ENCODE assay signal across 10 cellular contexts in the genomic region with DNA sequence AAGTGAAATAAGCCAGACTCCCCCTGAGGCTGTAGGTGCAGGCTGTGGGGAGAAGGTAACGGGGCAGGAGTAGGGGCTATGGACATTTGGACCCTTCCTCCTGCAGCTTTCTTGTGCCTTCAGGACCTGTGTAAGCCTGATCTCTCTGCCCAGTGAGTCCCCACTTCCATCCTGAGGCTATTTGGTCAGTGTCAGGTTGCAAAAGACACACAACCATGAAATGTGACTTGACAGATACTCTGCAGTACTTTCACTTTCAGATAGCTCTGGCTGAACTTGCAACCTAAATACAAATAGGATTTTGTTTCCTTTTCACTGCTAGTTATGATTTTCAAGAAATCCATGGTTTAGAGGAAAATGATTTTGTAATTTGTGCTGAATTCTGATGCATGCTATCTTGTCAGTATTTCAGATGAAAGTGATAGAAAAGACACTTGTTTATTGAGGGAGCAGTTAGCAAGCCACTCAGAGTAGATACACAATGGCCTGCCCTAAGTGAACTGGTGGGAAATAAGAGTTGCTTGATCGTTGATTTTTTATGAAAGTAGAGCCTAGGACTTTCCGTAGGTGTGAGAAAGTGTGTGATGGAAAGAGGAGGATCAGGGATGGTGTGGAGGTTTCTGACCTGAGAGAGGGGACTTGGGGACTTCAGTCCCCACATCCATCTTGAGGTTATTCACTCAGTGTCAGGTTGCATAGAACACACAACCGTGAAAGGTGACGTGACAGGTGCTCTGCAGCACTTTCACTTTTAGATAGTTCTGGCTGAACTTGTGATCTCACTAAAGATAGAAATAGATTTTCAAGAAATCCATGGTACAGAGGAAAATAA. TPM values are rescaled to one million over a fixed set of nuclear protein-coding genes. Genes with fewer than 3 reads are reported as not detected.
DNase-seq lines count a peak whose midpoint lies in the region; ATAC-seq lines count a peak whose summit lies in the region.
"Had no signal": no experiment of that assay in that cellular context is flagged by ENCODE, and none has a peak within 500 bp of the region (broad histone marks: within the 10 kb centered on the region; RNA-seq: fewer than 3 reads in every experiment).

No MANE protein-coding gene starts in this region.

- peaks cover 13 to 24% of the 10 kb centered on the region in 2 experiments for H3K27me3 ChIP-seq in mesenchymal stem cell (ENCODE audit: control insufficient read depth in 1 of 2, insufficient read depth in 1 of 2, low read length in 2 of 2)

- H2BK120ac ChIP-seq in mesenchymal stem cell (ENCODE audit: low read depth, low read length), result no peak overlapping the region

- WGBS in mesenchymal stem cell, result 76% methylated on average over 5 of the region's 5 CpGs

- no peaks in the 10 kb centered on the region for H3K9me3 ChIP-seq in mesenchymal stem cell (ENCODE audit: control insufficient read depth, low read length)

- ATAC-seq in HG03457 (IDR thresholded peaks at IDR 0.05; ENCODE audit: unreplicated experiment), result no peak

- no peaks in the 10 kb centered on the region for H3K4me1 ChIP-seq in mesenchymal stem cell (ENCODE audit: control insufficient read depth, insufficient read depth, low read depth, low read length)

- H3K4me2 ChIP-seq in mesenchymal stem cell (ENCODE audit: low read length, poor library complexity, severe bottlenecking), result no peak overlapping the region

- no peaks in the 10 kb centered on the region for H3K27me3 Mint-ChIP-seq in T-helper 1 cell treated with Interleukin-12 subunit alpha and Interleukin-12 subunit beta and Interleukin-4 antibody, amounts not matched to agents 30 μg/mL and 1 μg/mL, for 36 hours (ENCODE audit: low read depth)

- H3K27ac ChIP-seq in mesenchymal stem cell (ENCODE audit: low read length, poor library complexity, severe bottlenecking), result no peak overlapping the region

- H3K36me3 Mint-ChIP-seq in T-helper 1 cell treated with Interleukin-12 subunit alpha and Interleukin-12 subunit beta and Interleukin-4 antibody, amounts not matched to agents 30 μg/mL and 1 μg/mL, for 36 hours (ENCODE audit: low read depth), result no peaks in the 10 kb centered on the region

- H2AK5ac ChIP-seq in mesenchymal stem cell (ENCODE audit: low read length, severe bottlenecking), result no peak overlapping the region

- H3K14ac ChIP-seq in mesenchymal stem cell (ENCODE audit: low read length in 2 of 2), result no peak overlapping the region

- H2BK15ac ChIP-seq in mesenchymal stem cell (ENCODE audit: low read depth, poor library complexity, severe bottlenecking), result no peak overlapping the region

- DNase-seq in ELR (ENCODE audit: low read depth), result peak; percentile 17
- DNase-seq in HT1080 (ENCODE audit: low read depth), result peak; percentile 39
- DNase-seq in mesenchymal stem cell, result peak; percentile 18
- DNase-seq in GM03348 (ENCODE audit: low spot score), result no peak
- no peak for DNase-seq in kidney glomerular epithelial cell (lab: John Stamatoyannopoulos, UW)
- no peak for DNase-seq in NCI-H1436 treated with DMSO at 0.1 percent for 48 hours (lab: John Stamatoyannopoulos, UW)

- no peak overlapping the region for H3K18ac ChIP-seq in mesenchymal stem cell (ENCODE audit: low read depth in 1 of 2, low read length in 2 of 2)

- H3K9me3 Mint-ChIP-seq in T-helper 1 cell treated with Interleukin-12 subunit alpha and Interleukin-12 subunit beta and Interleukin-4 antibody, amounts not matched to agents 30 μg/mL and 1 μg/mL, for 36 hours, result no peaks in the 10 kb centered on the region

- H3K4me1 Mint-ChIP-seq in T-helper 1 cell treated with Interleukin-12 subunit alpha and Interleukin-12 subunit beta and Interleukin-4 antibody, amounts not matched to agents 30 μg/mL and 1 μg/mL, for 36 hours (ENCODE audit: low read depth), result peaks cover 22% of the 10 kb centered on the region

- H3K27ac Mint-ChIP-seq in T-helper 1 cell treated with Interleukin-12 subunit alpha and Interleukin-12 subunit beta and Interleukin-4 antibody, amounts not matched to agents 30 μg/mL and 1 μg/mL, for 36 hours, result peak overlapping the region; percentile 78

- no peak overlapping the region for H3K4ac ChIP-seq in mesenchymal stem cell (ENCODE audit: low read depth in 1 of 2, low read length in 2 of 2)

- H2BK5ac ChIP-seq in mesenchymal stem cell (ENCODE audit: low read depth, low read length, poor library complexity, severe bottlenecking), result no peak overlapping the region

- H3K4me3 ChIP-seq in mesenchymal stem cell (ENCODE audit: insufficient read depth in 1 of 2, low read depth in 1 of 2, low read length in 2 of 2), result peak overlapping the region in 1 of 2 experiments; percentile 36

- no peaks in the 10 kb centered on the region for H3K79me1 ChIP-seq in mesenchymal stem cell (replicated peaks; ENCODE audit: low read length, poor library complexity, severe bottlenecking)

- H2AFZ ChIP-seq in mesenchymal stem cell (ENCODE audit: low read depth, low read length), result no peak overlapping the region

- no peak overlapping the region for H2BK12ac ChIP-seq in mesenchymal stem cell (ENCODE audit: low read length in 2 of 2)

- H3K23ac ChIP-seq in mesenchymal stem cell (ENCODE audit: low read length in 2 of 2), result no peak overlapping the region

- H3K4me3 Mint-ChIP-seq in T-helper 1 cell treated with Interleukin-12 subunit alpha and Interleukin-12 subunit beta and Interleukin-4 antibody, amounts not matched to agents 30 μg/mL and 1 μg/mL, for 36 hours, result peak overlapping the region; percentile 59

- H3K36me3 ChIP-seq in mesenchymal stem cell (ENCODE audit: control insufficient read depth in 1 of 2, insufficient read depth in 2 of 2, low read depth in 1 of 2, low read length in 2 of 2), result no peaks in the 10 kb centered on the region

- H4K8ac ChIP-seq in mesenchymal stem cell (ENCODE audit: low read length), result no peak overlapping the region

- no peak overlapping the region for H3K9ac ChIP-seq in mesenchymal stem cell (ENCODE audit: low read length)

- H4K91ac ChIP-seq in mesenchymal stem cell (ENCODE audit: low read length), result no peak overlapping the region

RNA-seq across cellular contexts. Expression of gene EID2, which starts 18.0 kb away (rescaled TPM):
- total RNA-seq in HT1080 (2014; rRNA removed; shearing (Covaris generic)), result 19.4 and 21.8 TPM in 2 replicates
- 13.0 and 13.8 TPM in 2 replicates for polyA plus RNA-seq in HT1080 (2015; cell fraction: cytosol; rRNA removed)
- 10.1 and 11.3 TPM in 2 replicates for polyA plus RNA-seq in HT1080 (2015; cell fraction: nucleus; rRNA removed)
- 17.2 TPM for polyA plus RNA-seq in mesenchymal stem cell (2013, experiment 1 of 2)
- polyA plus RNA-seq in mesenchymal stem cell (2013, experiment 2 of 2), result 18.1 TPM

RNA-seq across cellular contexts. Expression of gene EID2B, which starts 25.4 kb away (rescaled TPM):
- total RNA-seq in HT1080 (2014; rRNA removed; shearing (Covaris generic)), result 4.6 and 5.1 TPM in 2 replicates
- polyA plus RNA-seq in HT1080 (2015; cell fraction: cytosol; rRNA removed), result 5.1 and 5.3 TPM in 2 replicates
- polyA plus RNA-seq in HT1080 (2015; cell fraction: nucleus; rRNA removed), result 5.2 and 6.8 TPM in 2 replicates
- 2.0 TPM for polyA plus RNA-seq in mesenchymal stem cell (2013, experiment 1 of 2)
- polyA plus RNA-seq in mesenchymal stem cell (2013, experiment 2 of 2), result 1.8 TPM

RNA-seq across cellular contexts. Expression of gene SELENOV, which starts 43.1 kb away (rescaled TPM):
- not detected in 2 replicates for total RNA-seq in HT1080 (2014; rRNA removed; shearing (Covaris generic))
- not detected in 2 replicates for polyA plus RNA-seq in HT1080 (2015; cell fraction: cytosol; rRNA removed)
- not detected in 2 replicates for polyA plus RNA-seq in HT1080 (2015; cell fraction: nucleus; rRNA removed)
- not detected for polyA plus RNA-seq in mesenchymal stem cell (2013, experiment 1 of 2)
- not detected for polyA plus RNA-seq in mesenchymal stem cell (2013, experiment 2 of 2)
- polyA plus RNA-seq: adipose tissue had no signal

RNA-seq across cellular contexts. Expression of gene LGALS13, which starts 44.3 kb away (rescaled TPM):
- total RNA-seq in HT1080 (2014; rRNA removed; shearing (Covaris generic)), result not detected in 2 replicates
- not detected in 2 replicates for polyA plus RNA-seq in HT1080 (2015; cell fraction: cytosol; rRNA removed)
- polyA plus RNA-seq in HT1080 (2015; cell fraction: nucleus; rRNA removed), result not detected in 2 replicates
- polyA plus RNA-seq in mesenchymal stem cell (2013, experiment 1 of 2), result not detected
- polyA plus RNA-seq in mesenchymal stem cell (2013, experiment 2 of 2), result not detected
- polyA plus RNA-seq: adipose tissue, neural cell had no signal

RNA-seq across cellular contexts. Expression of gene DLL3, which starts 59.3 kb away (rescaled TPM):
- total RNA-seq in HT1080 (2014; rRNA removed; shearing (Covaris generic)), result 0.80 and 1.2 TPM in 2 replicates
- polyA plus RNA-seq in HT1080 (2015; cell fraction: cytosol; rRNA removed), result 1.5 and 1.7 TPM in 2 replicates
- polyA plus RNA-seq in HT1080 (2015; cell fraction: nucleus; rRNA removed), result 0.22 and 0.44 TPM in 2 replicates
- 0.65 TPM for polyA plus RNA-seq in mesenchymal stem cell (2013, experiment 1 of 2)
- polyA plus RNA-seq in mesenchymal stem cell (2013, experiment 2 of 2), result 0.78 TPM
- polyA plus RNA-seq: adipose tissue had no signal

Comparison
In these comparisons a context has a peak if more than half of its experiments do, and no peak if none do; other contexts are left out.
1. DNase-seq: peak in ELR (single experiment), HT1080 (single experiment) and mesenchymal stem cell (single experiment); none in GM03348 (single experiment), kidney glomerular epithelial cell (single experiment) and NCI-H1436 treated with DMSO at 0.1 percent for 48 hours (single experiment).